ENCODE assay signal across 8 cellular contexts in the genomic region with DNA sequence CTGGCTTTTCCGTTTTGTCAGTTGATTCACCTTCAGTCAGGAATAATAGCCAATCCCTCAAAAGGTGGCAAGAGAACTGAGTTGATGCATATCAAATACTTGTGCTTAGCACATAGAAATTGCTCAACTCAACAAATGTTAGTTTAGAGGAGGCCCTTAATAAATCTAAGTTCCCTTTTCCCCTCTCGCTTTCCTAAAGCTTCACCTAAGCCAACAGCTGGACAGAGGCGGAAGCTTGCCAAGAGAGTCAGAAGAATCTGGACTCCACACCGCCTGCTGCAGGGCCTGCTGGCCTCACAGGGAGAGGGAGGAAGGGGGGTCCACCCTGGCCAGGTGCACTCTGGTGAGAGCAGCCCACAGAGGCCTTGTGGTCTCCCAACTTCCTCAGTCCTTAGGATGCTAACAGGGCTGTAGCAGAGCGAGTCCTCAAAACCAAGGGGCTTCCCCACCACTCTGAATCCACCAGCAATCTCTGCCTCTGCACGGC.
DNase-seq lines count a peak whose midpoint lies in the region; ATAC-seq and TF ChIP-seq lines count a peak whose summit lies in the region.

No MANE protein-coding gene starts in this region.

- TF ChIP-seq CTCF in coronary artery (IDR thresholded peaks at IDR 0.05) = no peak

- peak; percentile 69 for ATAC-seq in GM21737 (IDR thresholded peaks at IDR 0.05; ENCODE audit: unreplicated experiment)

- peak overlapping the region; percentile 21 to 87 for H3K27ac ChIP-seq in coronary artery

- H3K4me3 ChIP-seq in coronary artery = no peak overlapping the region

- DNase-seq in GF-D8 (lab: John Stamatoyannopoulos, UW) (peak; percentile 98), NOMO-1 treated with DMSO at 0.1 percent for 48 hours (lab: John Stamatoyannopoulos, UW; ENCODE audit: unreplicated experiment) (peak; percentile 90), coronary artery (ENCODE audit: low spot score) (no peak), renal cortical epithelial cell (ENCODE audit: low read depth) (peak; percentile 23), cerebellum (ENCODE audit: low spot score) (no peak), HK-2 (ENCODE audit: unreplicated experiment) (no peak), erythroblast (lab: John Stamatoyannopoulos, UW) (no peak)

- TF ChIP-seq POLR2A in erythroblast (IDR thresholded peaks at IDR 0.05; ENCODE audit: low read length) = no peak

Comparison
In these comparisons a context has a peak if more than half of its experiments do, and no peak if none do; other contexts are left out.
1. DNase-seq: peak in GF-D8 (single experiment), NOMO-1 treated with DMSO at 0.1 percent for 48 hours (single experiment) and renal cortical epithelial cell (single experiment); none in coronary artery (single experiment), cerebellum (single experiment), HK-2 (single experiment) and erythroblast (0 of 2).